In the genomic region with DNA sequence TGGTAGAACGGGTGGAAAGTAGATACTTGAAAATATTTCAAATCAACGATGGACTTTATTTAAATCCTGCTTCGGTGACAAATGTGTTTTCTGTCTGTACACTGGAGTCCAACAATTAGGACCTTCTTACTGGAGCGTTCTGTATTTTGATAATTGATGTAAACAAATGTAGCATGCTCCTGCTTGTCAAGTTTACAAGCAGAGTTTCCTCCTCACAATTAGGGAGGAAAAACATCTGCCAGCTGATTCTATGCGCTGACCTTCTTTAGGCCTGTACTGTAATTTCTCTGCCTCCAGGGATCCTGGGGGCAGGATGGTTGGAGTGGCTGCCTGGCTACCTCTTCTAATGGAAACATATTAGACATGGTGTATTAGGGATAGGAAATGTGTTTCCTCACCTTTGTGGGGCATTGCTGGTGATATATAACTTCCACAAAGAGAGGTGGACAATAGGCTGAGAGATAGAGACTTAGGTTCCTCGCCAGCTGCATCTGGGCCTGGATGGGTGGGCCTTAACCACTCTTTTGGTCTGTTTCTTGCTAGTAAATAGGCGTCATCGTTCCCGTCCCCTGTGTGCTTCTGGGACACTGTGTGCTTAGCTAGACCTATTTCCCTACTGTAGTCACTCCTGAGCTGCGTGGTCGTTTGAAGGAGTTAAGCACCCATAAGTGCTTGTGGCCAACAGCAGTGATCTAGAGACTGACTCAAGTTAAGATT, we compare ENCODE assay signal across 1 cellular context.
TF ChIP-seq lines count a peak whose summit lies in the region.

No MANE protein-coding gene starts in this region.

TF ChIP-seq in HepG2, 621 proteins besides CTCF, POLR2A, EP300 and RAD21:
- TF ChIP-seq, protein P1, sequence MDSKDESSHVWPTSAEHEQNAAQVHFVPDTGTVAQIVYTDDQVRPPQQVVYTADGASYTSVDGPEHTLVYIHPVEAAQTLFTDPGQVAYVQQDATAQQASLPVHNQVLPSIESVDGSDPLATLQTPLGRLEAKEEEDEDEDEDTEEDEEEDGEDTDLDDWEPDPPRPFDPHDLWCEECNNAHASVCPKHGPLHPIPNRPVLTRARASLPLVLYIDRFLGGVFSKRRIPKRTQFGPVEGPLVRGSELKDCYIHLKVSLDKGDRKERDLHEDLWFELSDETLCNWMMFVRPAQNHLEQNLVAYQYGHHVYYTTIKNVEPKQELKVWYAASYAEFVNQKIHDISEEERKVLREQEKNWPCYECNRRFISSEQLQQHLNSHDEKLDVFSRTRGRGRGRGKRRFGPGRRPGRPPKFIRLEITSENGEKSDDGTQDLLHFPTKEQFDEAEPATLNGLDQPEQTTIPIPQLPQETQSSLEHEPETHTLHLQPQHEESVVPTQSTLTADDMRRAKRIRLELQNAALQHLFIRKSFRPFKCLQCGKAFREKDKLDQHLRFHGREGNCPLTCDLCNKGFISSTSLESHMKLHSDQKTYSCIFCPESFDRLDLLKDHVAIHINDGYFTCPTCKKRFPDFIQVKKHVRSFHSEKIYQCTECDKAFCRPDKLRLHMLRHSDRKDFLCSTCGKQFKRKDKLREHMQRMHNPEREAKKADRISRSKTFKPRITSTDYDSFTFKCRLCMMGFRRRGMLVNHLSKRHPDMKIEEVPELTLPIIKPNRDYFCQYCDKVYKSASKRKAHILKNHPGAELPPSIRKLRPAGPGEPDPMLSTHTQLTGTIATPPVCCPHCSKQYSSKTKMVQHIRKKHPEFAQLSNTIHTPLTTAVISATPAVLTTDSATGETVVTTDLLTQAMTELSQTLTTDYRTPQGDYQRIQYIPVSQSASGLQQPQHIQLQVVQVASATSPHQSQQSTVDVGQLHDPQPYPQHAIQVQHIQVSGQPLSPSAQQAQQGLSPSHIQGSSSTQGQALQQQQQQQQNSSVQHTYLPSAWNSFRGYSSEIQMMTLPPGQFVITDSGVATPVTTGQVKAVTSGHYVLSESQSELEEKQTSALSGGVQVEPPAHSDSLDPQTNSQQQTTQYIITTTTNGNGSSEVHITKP (CRISPR knock-in tag; IDR thresholded peaks at IDR 0.05; ENCODE audit: low read depth), result no peak
- TF ChIP-seq DR1 (CRISPR knock-in tag; IDR thresholded peaks at IDR 0.05), result no peak
- TF ChIP-seq KDM4B (CRISPR knock-in tag; IDR thresholded peaks at IDR 0.05), result no peak
- TF ChIP-seq, protein P2, sequence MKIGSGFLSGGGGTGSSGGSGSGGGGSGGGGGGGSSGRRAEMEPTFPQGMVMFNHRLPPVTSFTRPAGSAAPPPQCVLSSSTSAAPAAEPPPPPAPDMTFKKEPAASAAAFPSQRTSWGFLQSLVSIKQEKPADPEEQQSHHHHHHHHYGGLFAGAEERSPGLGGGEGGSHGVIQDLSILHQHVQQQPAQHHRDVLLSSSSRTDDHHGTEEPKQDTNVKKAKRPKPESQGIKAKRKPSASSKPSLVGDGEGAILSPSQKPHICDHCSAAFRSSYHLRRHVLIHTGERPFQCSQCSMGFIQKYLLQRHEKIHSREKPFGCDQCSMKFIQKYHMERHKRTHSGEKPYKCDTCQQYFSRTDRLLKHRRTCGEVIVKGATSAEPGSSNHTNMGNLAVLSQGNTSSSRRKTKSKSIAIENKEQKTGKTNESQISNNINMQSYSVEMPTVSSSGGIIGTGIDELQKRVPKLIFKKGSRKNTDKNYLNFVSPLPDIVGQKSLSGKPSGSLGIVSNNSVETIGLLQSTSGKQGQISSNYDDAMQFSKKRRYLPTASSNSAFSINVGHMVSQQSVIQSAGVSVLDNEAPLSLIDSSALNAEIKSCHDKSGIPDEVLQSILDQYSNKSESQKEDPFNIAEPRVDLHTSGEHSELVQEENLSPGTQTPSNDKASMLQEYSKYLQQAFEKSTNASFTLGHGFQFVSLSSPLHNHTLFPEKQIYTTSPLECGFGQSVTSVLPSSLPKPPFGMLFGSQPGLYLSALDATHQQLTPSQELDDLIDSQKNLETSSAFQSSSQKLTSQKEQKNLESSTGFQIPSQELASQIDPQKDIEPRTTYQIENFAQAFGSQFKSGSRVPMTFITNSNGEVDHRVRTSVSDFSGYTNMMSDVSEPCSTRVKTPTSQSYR (CRISPR knock-in tag; IDR thresholded peaks at IDR 0.05; ENCODE audit: borderline replicate concordance), result no peak
- no peak for TF ChIP-seq ZNF207 (IDR thresholded peaks at IDR 0.05; ENCODE audit: borderline replicate concordance)
- TF ChIP-seq TEAD3 (CRISPR knock-in tag; optimal IDR thresholded peaks at IDR 0.05; ENCODE audit: borderline replicate concordance), result no peak
- TF ChIP-seq, protein P3, sequence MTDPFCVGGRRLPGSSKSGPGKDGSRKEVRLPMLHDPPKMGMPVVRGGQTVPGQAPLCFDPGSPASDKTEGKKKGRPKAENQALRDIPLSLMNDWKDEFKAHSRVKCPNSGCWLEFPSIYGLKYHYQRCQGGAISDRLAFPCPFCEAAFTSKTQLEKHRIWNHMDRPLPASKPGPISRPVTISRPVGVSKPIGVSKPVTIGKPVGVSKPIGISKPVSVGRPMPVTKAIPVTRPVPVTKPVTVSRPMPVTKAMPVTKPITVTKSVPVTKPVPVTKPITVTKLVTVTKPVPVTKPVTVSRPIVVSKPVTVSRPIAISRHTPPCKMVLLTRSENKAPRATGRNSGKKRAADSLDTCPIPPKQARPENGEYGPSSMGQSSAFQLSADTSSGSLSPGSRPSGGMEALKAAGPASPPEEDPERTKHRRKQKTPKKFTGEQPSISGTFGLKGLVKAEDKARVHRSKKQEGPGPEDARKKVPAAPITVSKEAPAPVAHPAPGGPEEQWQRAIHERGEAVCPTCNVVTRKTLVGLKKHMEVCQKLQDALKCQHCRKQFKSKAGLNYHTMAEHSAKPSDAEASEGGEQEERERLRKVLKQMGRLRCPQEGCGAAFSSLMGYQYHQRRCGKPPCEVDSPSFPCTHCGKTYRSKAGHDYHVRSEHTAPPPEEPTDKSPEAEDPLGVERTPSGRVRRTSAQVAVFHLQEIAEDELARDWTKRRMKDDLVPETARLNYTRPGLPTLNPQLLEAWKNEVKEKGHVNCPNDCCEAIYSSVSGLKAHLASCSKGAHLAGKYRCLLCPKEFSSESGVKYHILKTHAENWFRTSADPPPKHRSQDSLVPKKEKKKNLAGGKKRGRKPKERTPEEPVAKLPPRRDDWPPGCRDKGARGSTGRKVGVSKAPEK (CRISPR knock-in tag; IDR thresholded peaks at IDR 0.05; ENCODE audit: borderline replicate concordance), result no peak
- TF ChIP-seq ARNT (IDR thresholded peaks at IDR 0.05), result no peak
- TF ChIP-seq KLF11 (CRISPR knock-in tag; IDR thresholded peaks at IDR 0.05), result no peak
- no peak for TF ChIP-seq ZNF841 (CRISPR knock-in tag; IDR thresholded peaks at IDR 0.05; ENCODE audit: borderline replicate concordance)
